In genomic region chr14:60720962-60721330, GRCh38 we compare ENCODE assay signal across 8 cellular contexts. TPM values are rescaled to one million over a fixed set of nuclear protein-coding genes. Genes with fewer than 3 reads are reported as not detected.
A peak's percentile ranks its signal among the peaks of the same experiment; 100 is the strongest.
DNase-seq lines count a peak whose midpoint lies in the region; ATAC-seq, FAIRE-seq and TF ChIP-seq lines count a peak whose summit lies in the region.

No MANE protein-coding gene starts in this region.

- H3K27me3 Mint-ChIP-seq in CD4-positive, CD25-positive, alpha-beta regulatory T cell = peaks cover 68% of the 10 kb centered on the region
- peaks cover 55% of the 10 kb centered on the region for H3K27me3 Mint-ChIP-seq in neural crest cell (ENCODE audit: low read depth)

- CTCF ChIA-PET in IMR-90 (lab: Yijun Ruan, JAX) = interaction anchor here (1.0 kb wide), 1 partner anchor 536 kb away, joined by 3 read pairs; no protein-coding TSS in a partner anchor

- H4K8ac ChIP-seq in IMR-90 (ENCODE audit: low read depth in 2 of 2, low read length in 2 of 2) = peak overlapping the region; percentile 51 to 60; a peak in 1 of 4 replicates

- H3K4me2 ChIP-seq in IMR-90 (ENCODE audit: low read depth, low read length) = peak overlapping the region; percentile 98

- H3K14ac ChIP-seq in IMR-90 (replicated peaks; ENCODE audit: low read depth, low read length) = peak overlapping the region; percentile 84

- DNase-seq in CD4-positive, CD25-positive, alpha-beta regulatory T cell = no peak
- DNase-seq in IMR-90 (no peak), choroid plexus epithelial cell (ENCODE audit: low read depth) (no peak), neural crest cell (ENCODE audit: low read depth, low spot score) (no peak), frontal cortex (ENCODE audit: low spot score in 2 of 2) (no peak)
- no peak for DNase-seq in effector CD4-positive, alpha-beta T cell

- H3K4me1 Mint-ChIP-seq in CD4-positive, CD25-positive, alpha-beta regulatory T cell = peaks cover 6 to 33% (median 12%) of the 10 kb centered on the region in 4 donors
- peaks cover 22% of the 10 kb centered on the region for H3K4me1 Mint-ChIP-seq in neural crest cell

- POLR2A ChIA-PET in IMR-90 (lab: Charles Lee; ENCODE audit: unreplicated experiment) = interaction anchor here (0.6 kb wide), 1 partner anchor 369 kb away, joined by 3 read pairs; no protein-coding TSS in a partner anchor

- no peak for TF ChIP-seq RAD21 in IMR-90 (IDR thresholded peaks at IDR 0.05; ENCODE audit: low read length)

- peak overlapping the region; percentile 43; the same call in 1 of the 2 replicates for H3K56ac ChIP-seq in IMR-90 (ENCODE audit: extremely low read depth, insufficient read depth, low read length)

- intact Hi-C loops in IMR-90 (cut with micrococcal nuclease) = loop anchor here (1.0 to 5.0 kb wide), 3 partner anchors 72 to 381 kb away; partner anchors contain the start of gene SIX1

- peak overlapping the region; percentile 46; the same call in 1 of the 2 replicates for H3K18ac ChIP-seq in IMR-90 (ENCODE audit: low read depth, low read length)

- no peak overlapping the region for H3K4me3 ChIP-seq in CD4-positive, CD25-positive, alpha-beta regulatory T cell (ENCODE audit: low read depth, low read length)
- H3K4me3 ChIP-seq in IMR-90 (ENCODE audit: insufficient read depth, low read depth, low read length) = peak overlapping the region; percentile 71
- H3K4me3 ChIP-seq in choroid plexus epithelial cell (ENCODE audit: low read depth, low read length) = peak overlapping the region; percentile 88

- H3K27me3 ChIP-seq in CD4-positive, CD25-positive, alpha-beta regulatory T cell (ENCODE audit: control insufficient read depth, insufficient read depth, low read length) = peaks cover 41% of the 10 kb centered on the region
- no peaks in the 10 kb centered on the region for H3K27me3 ChIP-seq in IMR-90 (ENCODE audit: control insufficient read depth, insufficient read depth, low read length)

- H3K36me3 ChIP-seq in CD4-positive, CD25-positive, alpha-beta regulatory T cell (ENCODE audit: control insufficient read depth, insufficient read depth, low read length) = no peaks in the 10 kb centered on the region
- H3K36me3 ChIP-seq in IMR-90 (ENCODE audit: control insufficient read depth, insufficient read depth, low read length) = peaks cover 19% of the 10 kb centered on the region

- in situ Hi-C loops in IMR-90 (cut with MboI; ENCODE audit: low sequenced_read_pairs) = loop anchor here (5.0 kb wide), 2 partner anchors 84 to 261 kb away; partner anchors contain the start of genes SLC38A6 and TRMT5

- peaks cover 16 to 44% of the 10 kb centered on the region in 2 experiments; a peak in 3 of 4 replicates for H3K79me1 ChIP-seq in IMR-90 (ENCODE audit: low read depth in 1 of 2, low read length in 2 of 2)

- peak overlapping the region; percentile 72; the same call in 1 of the 3 replicates for H2BK15ac ChIP-seq in IMR-90 (ENCODE audit: low read depth, low read length)

- FAIRE-seq in frontal cortex (lab: Jason Lieb, UNC) = no peak

- no peak overlapping the region for H2BK20ac ChIP-seq in IMR-90 (ENCODE audit: low read depth, low read length)

- H2AFZ ChIP-seq in IMR-90 (replicated peaks; ENCODE audit: low read length, poor library complexity) = peak overlapping the region; percentile 74

- H3K9me3 Mint-ChIP-seq in CD4-positive, CD25-positive, alpha-beta regulatory T cell = peaks cover 0 to 2% (median 0%) of the 10 kb centered on the region in 7 donors
- no peaks in the 10 kb centered on the region for H3K9me3 Mint-ChIP-seq in neural crest cell

- peak overlapping the region; percentile 90 for H3K23ac ChIP-seq in IMR-90 (ENCODE audit: low read depth, low read length)

- H3K9me3 ChIP-seq in CD4-positive, CD25-positive, alpha-beta regulatory T cell (ENCODE audit: control insufficient read depth in 2 of 2, low read length in 2 of 2) = no peaks in the 10 kb centered on the region
- H3K9me3 ChIP-seq in IMR-90 (ENCODE audit: control insufficient read depth, insufficient read depth, low read length) = no peaks in the 10 kb centered on the region

- H3K27ac Mint-ChIP-seq in CD4-positive, CD25-positive, alpha-beta regulatory T cell = no peak overlapping the region
- H3K27ac Mint-ChIP-seq in neural crest cell (ENCODE audit: unreplicated experiment) = no peak overlapping the region

- no peak for TF ChIP-seq CTCF in IMR-90 (conservative IDR thresholded peaks at IDR 0.05; ENCODE audit: low read depth, low read length)
- TF ChIP-seq CTCF in choroid plexus epithelial cell (conservative IDR thresholded peaks at IDR 0.05; ENCODE audit: low read depth, low read length) = no peak
- no peak for TF ChIP-seq CTCF in neural crest cell (conservative IDR thresholded peaks at IDR 0.05)

- peak overlapping the region; percentile 75; the same call in 1 of the 2 replicates for H2AK5ac ChIP-seq in IMR-90 (ENCODE audit: low read depth, low read length)

- H3K4me1 ChIP-seq in CD4-positive, CD25-positive, alpha-beta regulatory T cell (ENCODE audit: control insufficient read depth, insufficient read depth, low read length, poor library complexity, severe bottlenecking) = peaks cover 33% of the 10 kb centered on the region
- H3K4me1 ChIP-seq in IMR-90 (ENCODE audit: control insufficient read depth, insufficient read depth, low read length) = peaks cover 10% of the 10 kb centered on the region

- peak overlapping the region; percentile 67 to 79 (median 72) for H3K4me3 Mint-ChIP-seq in CD4-positive, CD25-positive, alpha-beta regulatory T cell
- H3K4me3 Mint-ChIP-seq in neural crest cell = peak overlapping the region; percentile 92

- H3K4ac ChIP-seq in IMR-90 (ENCODE audit: low read depth, low read length) = peak overlapping the region; percentile 60; the same call in 1 of the 2 replicates

- H3K9me1 ChIP-seq in IMR-90 (ENCODE audit: insufficient read depth, low read length) = peaks cover 9% of the 10 kb centered on the region

- 17% methylated on average over 1 of the region's 4 CpGs; no CpG with 5 or more reads in 1 of the 2 experiments for WGBS in IMR-90 (ENCODE audit: extremely low coverage in 2 of 2, insufficient read length in 1 of 2), 2 experiments

- dilution Hi-C loops in IMR-90 (cut with HindIII; ENCODE audit: low sequenced_read_pairs, unreplicated experiment) = no loop called here

- H2BK120ac ChIP-seq in IMR-90 (ENCODE audit: low read depth, low read length) = peak overlapping the region; percentile 44

- peak overlapping the region; percentile 36 for H4K91ac ChIP-seq in IMR-90 (ENCODE audit: insufficient read depth, low read depth, low read length)

- H4K20me1 ChIP-seq in IMR-90 (ENCODE audit: insufficient read depth, low read length) = peaks cover 40% of the 10 kb centered on the region; the same call in 1 of the 2 replicates

- H4K5ac ChIP-seq in IMR-90 (ENCODE audit: low read depth, low read length) = no peak overlapping the region

- H3K27ac ChIP-seq in CD4-positive, CD25-positive, alpha-beta regulatory T cell (ENCODE audit: insufficient read depth, low read length, poor library complexity, severe bottlenecking) = no peak overlapping the region
- peak overlapping the region; percentile 78 for H3K27ac ChIP-seq in IMR-90 (ENCODE audit: insufficient read depth, low read length)

- no TSS peak for BruUV-seq in IMR-90 (replicated peaks; lab: Mats Ljungman, UMichigan)

- H3K36me3 Mint-ChIP-seq in CD4-positive, CD25-positive, alpha-beta regulatory T cell = no peaks in the 10 kb centered on the region
- H3K36me3 Mint-ChIP-seq in neural crest cell (ENCODE audit: low read depth) = no peaks in the 10 kb centered on the region

- peak overlapping the region; percentile 80 for H2AK9ac ChIP-seq in IMR-90 (replicated peaks; ENCODE audit: low read depth, low read length, poor library complexity)

- no peak for TF ChIP-seq POLR2A in IMR-90 (IDR thresholded peaks at IDR 0.05; ENCODE audit: low read depth, low read length)

- ATAC-seq in CD4-positive, CD25-positive, alpha-beta regulatory T cell (ENCODE audit: low read depth in 2 of 2) = no peak
- ATAC-seq in IMR-90 (ENCODE audit: low read depth) (no peak), GM18868 (IDR thresholded peaks at IDR 0.05; ENCODE audit: unreplicated experiment) (no peak)
- ATAC-seq in activated CD4-positive, CD25-positive, alpha-beta regulatory T cell treated with anti-CD3 and anti-CD28 coated beads, Interleukin-2, amount 50 U/mL, for 24 hours = no peak

- peak overlapping the region; percentile 33 for H2BK5ac ChIP-seq in IMR-90 (ENCODE audit: low read depth, low read length, poor library complexity, severe bottlenecking)

- peak overlapping the region; percentile 80 for H3K9ac ChIP-seq in IMR-90 (ENCODE audit: low read depth, low read length)

TF ChIP-seq in IMR-90, 13 proteins besides CTCF, POLR2A, EP300 and RAD21 (continues in another document):
- TF ChIP-seq SMC3 (IDR thresholded peaks at IDR 0.05; ENCODE audit: low read depth, low read length) (no peak), FOS (IDR thresholded peaks at IDR 0.05; ENCODE audit: low read depth, low read length) (no peak), CHD1 (IDR thresholded peaks at IDR 0.05; ENCODE audit: low read depth, low read length) (no peak), BHLHE40 (IDR thresholded peaks at IDR 0.05; ENCODE audit: low read depth, low read length) (no peak), MXI1 (IDR thresholded peaks at IDR 0.05; ENCODE audit: borderline replicate concordance, low read depth, low read length) (no peak), RCOR1 (IDR thresholded peaks at IDR 0.05; ENCODE audit: insufficient replicate concordance, low read length) (no peak), NFE2L2 (IDR thresholded peaks at IDR 0.05; ENCODE audit: low read depth, low read length) (no peak)

RNA-seq across cellular contexts. Expression of gene SIX4, which starts 3.2 kb away (rescaled TPM):
- not detected for total RNA-seq in CD4-positive, CD25-positive, alpha-beta regulatory T cell
- polyA plus RNA-seq in CD4-positive, CD25-positive, alpha-beta regulatory T cell = not detected
- total RNA-seq in IMR-90 (2012; rRNA removed) (28.1 and 42.7 TPM in 2 replicates), neural crest cell (5.2 and 6.1 TPM in 2 replicates), frontal cortex (0.41 TPM)
- 5.5 and 7.1 TPM in 2 replicates for polyA plus RNA-seq in IMR-90 (2012; rRNA removed)
- polyA plus RNA-seq in IMR-90 (2012; cell fraction: cytosol; rRNA removed) = 3.5 and 3.7 TPM in 2 replicates
- polyA plus RNA-seq in IMR-90 (2012; cell fraction: nucleus; rRNA removed; ENCODE audit: low replicate concordance) = 4.8 and 8.4 TPM in 2 replicates

RNA-seq across cellular contexts. Expression of gene MNAT1, which starts 13.6 kb away (rescaled TPM):
- total RNA-seq in CD4-positive, CD25-positive, alpha-beta regulatory T cell = 17.0 TPM
- 10 to 100 TPM; 12.6 to 22.0 (median 14.5) TPM for polyA plus RNA-seq in CD4-positive, CD25-positive, alpha-beta regulatory T cell
- total RNA-seq in IMR-90 (2012; rRNA removed) = 48.2 and 53.9 TPM in 2 replicates
- polyA plus RNA-seq in IMR-90 (2012; rRNA removed) = 46.3 and 53.0 TPM in 2 replicates
- polyA plus RNA-seq in IMR-90 (2012; cell fraction: cytosol; rRNA removed) = 10.3 and 17.8 TPM in 2 replicates
- polyA plus RNA-seq in IMR-90 (2012; cell fraction: nucleus; rRNA removed; ENCODE audit: low replicate concordance) = 4.0 and 33.2 TPM in 2 replicates
- total RNA-seq in neural crest cell = 34.4 and 39.1 TPM in 2 replicates
- total RNA-seq in frontal cortex = 76.2 TPM
